34 cellular contexts compared by ENCODE assay signal in the genomic region with DNA sequence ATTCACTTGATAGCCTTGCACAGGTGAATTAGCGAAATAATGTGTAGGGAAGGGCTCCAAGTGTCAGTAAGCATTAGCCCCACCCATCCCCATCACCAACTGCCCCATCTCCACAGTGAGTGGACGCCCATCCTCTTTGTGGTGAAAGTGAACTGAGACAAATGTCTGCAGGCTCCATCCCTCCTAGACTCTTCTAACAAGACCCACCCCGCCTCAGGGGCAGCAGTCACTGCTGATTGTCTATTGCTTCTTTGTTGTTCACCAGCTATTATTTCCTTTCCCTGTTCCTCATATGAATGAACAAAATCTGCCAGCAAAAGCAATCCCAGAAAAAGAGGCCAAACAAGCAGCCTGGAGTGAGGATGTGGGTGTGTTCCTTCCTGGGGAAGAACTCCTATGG.
"Had no signal": no experiment of that assay in that cellular context is flagged by ENCODE, and none has a peak within 500 bp of the region (broad histone marks: within the 10 kb centered on the region; RNA-seq: fewer than 3 reads in every experiment).

No MANE protein-coding gene starts in this region.

- ATAC-seq: activated CD4-positive, alpha-beta T cell treated with anti-CD3 and anti-CD28 coated beads for 36 hours; activated CD4-positive, CD25-positive, alpha-beta regulatory T cell treated with anti-CD3 and anti-CD28 coated beads, Interleukin-2, amount 50 U/mL, for 24 hours; activated CD8-positive, alpha-beta memory T cell treated with anti-CD3 and anti-CD28 coated beads, Interleukin-2, amount 10 ng/mL, durations not matched to agents 7 days and 5 days; activated CD8-positive, alpha-beta T cell treated with anti-CD3 and anti-CD28 coated beads, Interleukin-2, amount 10 ng/mL, durations not matched to agents 7 days and 5 days; activated naive CD8-positive, alpha-beta T cell treated with anti-CD3 and anti-CD28 coated beads, Interleukin-2, amount 50 U/mL, for 24 hours had no signal

- H3K4me3 ChIP-seq: ascending aorta, cardiac muscle cell had no signal

- H3K27ac ChIP-seq: ascending aorta, cardiac muscle cell, VCaP had no signal

- H3K36me3 ChIP-seq: ascending aorta, cardiac muscle cell had no signal

- H3K27me3 ChIP-seq: ascending aorta, cardiac muscle cell had no signal

- H3K36me3 Mint-ChIP-seq: activated CD8-positive, alpha-beta memory T cell treated with anti-CD3 and anti-CD28 coated beads, Interleukin-2, amount 10 ng/mL, durations not matched to agents 7 days and 5 days; activated naive CD4-positive, alpha-beta T cell treated with anti-CD3 and anti-CD28 coated beads, Interleukin-2, amount 10 ng/mL, durations not matched to agents 7 days and 5 days; activated naive CD4-positive, alpha-beta T cell treated with anti-CD3 and anti-CD28 coated beads, Interleukin-2, amount 50 U/mL, for 24 hours; activated naive CD8-positive, alpha-beta T cell; activated naive CD8-positive, alpha-beta T cell treated with anti-CD3 and anti-CD28 coated beads, Interleukin-2, amount 10 ng/mL, durations not matched to agents 7 days and 5 days had no signal

- H3K9me3 Mint-ChIP-seq: activated CD4-positive, alpha-beta T cell treated with anti-CD3 and anti-CD28 coated beads, Interleukin-2, amount 10 ng/mL, durations not matched to agents 7 days and 5 days; activated naive CD4-positive, alpha-beta T cell treated with anti-CD3 and anti-CD28 coated beads, Interleukin-2, amount 10 ng/mL, durations not matched to agents 7 days and 5 days; activated naive CD4-positive, alpha-beta T cell treated with anti-CD3 and anti-CD28 coated beads, Interleukin-2, amount 50 U/mL, for 24 hours; activated naive CD8-positive, alpha-beta T cell treated with anti-CD3 and anti-CD28 coated beads, Interleukin-2, amount 10 ng/mL, durations not matched to agents 7 days and 5 days; activated naive CD8-positive, alpha-beta T cell treated with anti-CD3 and anti-CD28 coated beads, Interleukin-2, amount 50 U/mL, for 24 hours; activated T-cell treated with anti-CD3 and anti-CD28 coated beads, Interleukin-2, amount 50 U/mL, for 24 hours; activated T-helper 2 cell treated with anti-CD3 and anti-CD28 coated beads, Interferon-gamma antibody, Interleukin-2, Interleukin-4, amounts not matched to agents 10 μg/mL and 5 μg/mL and 100 μg/mL, durations not matched to agents 14 hours and 24 hours and 36 hours; T-helper 1 cell treated with Interleukin-12 subunit alpha and Interleukin-12 subunit beta and Interleukin-4 antibody, amounts not matched to agents 30 μg/mL and 1 μg/mL, for 36 hours; T-helper 2 cell treated with Interferon-gamma antibody and Interleukin-4, amounts not matched to agents 5 μg/mL and 100 μg/mL, for 36 hours had no signal

- DNase-seq: activated CD4-positive, alpha-beta memory T cell treated with anti-CD3 and anti-CD28 coated beads, Interleukin-2, amount 10 ng/mL, durations not matched to agents 7 days and 5 days; activated CD4-positive, alpha-beta T cell treated with anti-CD3 and anti-CD28 coated beads for 1 hour; activated CD4-positive, alpha-beta T cell treated with anti-CD3 and anti-CD28 coated beads for 36 hours; activated CD4-positive, alpha-beta T cell treated with anti-CD3 and anti-CD28 coated beads for 48 hours; activated CD4-positive, alpha-beta T cell treated with anti-CD3 and anti-CD28 coated beads, Interleukin-2, amount 10 ng/mL, durations not matched to agents 7 days and 5 days; activated CD4-positive, alpha-beta T cell treated with anti-CD3 and anti-CD28 coated beads, Interleukin-2, amount 50 U/mL, for 48 hours; activated CD8-positive, alpha-beta memory T cell treated with anti-CD3 and anti-CD28 coated beads for 24 hours; activated CD8-positive, alpha-beta memory T cell treated with anti-CD3 and anti-CD28 coated beads, Interleukin-2, amount 10 ng/mL, durations not matched to agents 7 days and 5 days; activated CD8-positive, alpha-beta memory T cell treated with anti-CD3 and anti-CD28 coated beads, Interleukin-2, amount 50 U/mL, for 48 hours; activated CD8-positive, alpha-beta T cell treated with anti-CD3 and anti-CD28 coated beads, Interleukin-2, amount 10 ng/mL, durations not matched to agents 7 days and 5 days; activated effector memory CD4-positive, alpha-beta T cell treated with Interleukin-2 at 50 U/mL for 16 hours; activated gamma-delta T cell; activated naive CD4-positive, alpha-beta T cell treated with anti-CD3 and anti-CD28 coated beads, Interleukin-2, amount 10 ng/mL, durations not matched to agents 7 days and 5 days; activated naive CD4-positive, alpha-beta T cell treated with Interleukin-2 at 50 U/mL for 16 hours; activated naive CD8-positive, alpha-beta T cell treated with anti-CD3 and anti-CD28 coated beads, Interleukin-2, amount 10 ng/mL, durations not matched to agents 7 days and 5 days; activated naive CD8-positive, alpha-beta T cell treated with anti-CD3 and anti-CD28 coated beads, Interleukin-2, amount 50 U/mL, for 24 hours; activated T-cell treated with anti-CD3 and anti-CD28 coated beads, Interleukin-2, amount 50 U/mL, for 24 hours; activated T-cell treated with anti-CD3 and anti-CD28 coated beads, Interleukin-2, amount 50 U/mL, for 48 hours; amygdala; anterior cingulate cortex; central memory CD4-positive, alpha-beta T cell; T-helper 1 cell; T-helper 2 cell; T-helper 9 cell had no signal

- H3K27me3 Mint-ChIP-seq: activated CD4-positive, alpha-beta memory T cell treated with anti-CD3 and anti-CD28 coated beads, Interleukin-2, amount 10 ng/mL, durations not matched to agents 7 days and 5 days; activated CD4-positive, alpha-beta T cell treated with anti-CD3 and anti-CD28 coated beads for 36 hours; activated CD4-positive, alpha-beta T cell treated with anti-CD3 and anti-CD28 coated beads, Interleukin-2, amount 10 ng/mL, durations not matched to agents 7 days and 5 days; activated CD8-positive, alpha-beta memory T cell treated with anti-CD3 and anti-CD28 coated beads, Interleukin-2, amount 10 ng/mL, durations not matched to agents 7 days and 5 days; activated naive CD4-positive, alpha-beta T cell treated with anti-CD3 and anti-CD28 coated beads, Interleukin-2, amount 10 ng/mL, durations not matched to agents 7 days and 5 days; activated naive CD8-positive, alpha-beta T cell; activated naive CD8-positive, alpha-beta T cell treated with anti-CD3 and anti-CD28 coated beads, Interleukin-2, amount 10 ng/mL, durations not matched to agents 7 days and 5 days; activated naive CD8-positive, alpha-beta T cell treated with anti-CD3 and anti-CD28 coated beads, Interleukin-2, amount 50 U/mL, for 24 hours; activated T-cell treated with anti-CD3 and anti-CD28 coated beads, Interleukin-2, amount 50 U/mL, for 24 hours; brain had no signal

- H3K4me3 Mint-ChIP-seq: activated CD4-positive, alpha-beta memory T cell treated with anti-CD3 and anti-CD28 coated beads, Interleukin-2, amount 10 ng/mL, durations not matched to agents 7 days and 5 days; activated CD4-positive, alpha-beta T cell treated with anti-CD3 and anti-CD28 coated beads for 36 hours; activated CD4-positive, alpha-beta T cell treated with anti-CD3 and anti-CD28 coated beads, Interleukin-2, amount 10 ng/mL, durations not matched to agents 7 days and 5 days; activated CD8-positive, alpha-beta memory T cell treated with anti-CD3 and anti-CD28 coated beads, Interleukin-2, amount 10 ng/mL, durations not matched to agents 7 days and 5 days; activated CD8-positive, alpha-beta T cell treated with anti-CD3 and anti-CD28 coated beads, Interleukin-2, amount 10 ng/mL, durations not matched to agents 7 days and 5 days; activated naive CD4-positive, alpha-beta T cell treated with anti-CD3 and anti-CD28 coated beads, Interleukin-2, amount 10 ng/mL, durations not matched to agents 7 days and 5 days; activated naive CD4-positive, alpha-beta T cell treated with anti-CD3 and anti-CD28 coated beads, Interleukin-2, amount 50 U/mL, for 24 hours; activated naive CD8-positive, alpha-beta T cell; activated naive CD8-positive, alpha-beta T cell treated with anti-CD3 and anti-CD28 coated beads, Interleukin-2, amount 10 ng/mL, durations not matched to agents 7 days and 5 days; activated naive CD8-positive, alpha-beta T cell treated with anti-CD3 and anti-CD28 coated beads, Interleukin-2, amount 50 U/mL, for 24 hours; activated T-cell treated with anti-CD3 and anti-CD28 coated beads, Interleukin-2, amount 50 U/mL, for 24 hours; brain; T-helper 1 cell treated with Interleukin-12 subunit alpha and Interleukin-12 subunit beta and Interleukin-4 antibody, amounts not matched to agents 30 μg/mL and 1 μg/mL, for 36 hours; T-helper 2 cell treated with Interferon-gamma antibody and Interleukin-4, amounts not matched to agents 5 μg/mL and 100 μg/mL, for 36 hours had no signal

- H3K4me1 ChIP-seq: ascending aorta had no signal

- H3K4me1 Mint-ChIP-seq: activated CD4-positive, alpha-beta memory T cell treated with anti-CD3 and anti-CD28 coated beads, Interleukin-2, amount 10 ng/mL, durations not matched to agents 7 days and 5 days; activated CD4-positive, alpha-beta T cell treated with anti-CD3 and anti-CD28 coated beads for 36 hours; activated CD4-positive, alpha-beta T cell treated with anti-CD3 and anti-CD28 coated beads, Interleukin-2, amount 10 ng/mL, durations not matched to agents 7 days and 5 days; activated CD8-positive, alpha-beta memory T cell treated with anti-CD3 and anti-CD28 coated beads, Interleukin-2, amount 10 ng/mL, durations not matched to agents 7 days and 5 days; activated naive CD4-positive, alpha-beta T cell treated with anti-CD3 and anti-CD28 coated beads, Interleukin-2, amount 10 ng/mL, durations not matched to agents 7 days and 5 days; activated naive CD4-positive, alpha-beta T cell treated with anti-CD3 and anti-CD28 coated beads, Interleukin-2, amount 50 U/mL, for 24 hours; activated naive CD8-positive, alpha-beta T cell treated with anti-CD3 and anti-CD28 coated beads, Interleukin-2, amount 10 ng/mL, durations not matched to agents 7 days and 5 days; activated naive CD8-positive, alpha-beta T cell treated with anti-CD3 and anti-CD28 coated beads, Interleukin-2, amount 50 U/mL, for 24 hours; brain had no signal

- H3K27ac Mint-ChIP-seq: activated CD4-positive, alpha-beta memory T cell treated with anti-CD3 and anti-CD28 coated beads, Interleukin-2, amount 10 ng/mL, durations not matched to agents 7 days and 5 days; activated CD4-positive, alpha-beta T cell treated with anti-CD3 and anti-CD28 coated beads for 36 hours; activated CD4-positive, alpha-beta T cell treated with anti-CD3 and anti-CD28 coated beads, Interleukin-2, amount 10 ng/mL, durations not matched to agents 7 days and 5 days; activated CD8-positive, alpha-beta memory T cell treated with anti-CD3 and anti-CD28 coated beads, Interleukin-2, amount 10 ng/mL, durations not matched to agents 7 days and 5 days; activated CD8-positive, alpha-beta T cell treated with anti-CD3 and anti-CD28 coated beads, Interleukin-2, amount 10 ng/mL, durations not matched to agents 7 days and 5 days; activated naive CD4-positive, alpha-beta T cell treated with anti-CD3 and anti-CD28 coated beads, Interleukin-2, amount 10 ng/mL, durations not matched to agents 7 days and 5 days; activated naive CD4-positive, alpha-beta T cell treated with anti-CD3 and anti-CD28 coated beads, Interleukin-2, amount 50 U/mL, for 24 hours; activated naive CD8-positive, alpha-beta T cell; activated naive CD8-positive, alpha-beta T cell treated with anti-CD3 and anti-CD28 coated beads, Interleukin-2, amount 10 ng/mL, durations not matched to agents 7 days and 5 days; activated naive CD8-positive, alpha-beta T cell treated with anti-CD3 and anti-CD28 coated beads, Interleukin-2, amount 50 U/mL, for 24 hours; activated T-cell treated with anti-CD3 and anti-CD28 coated beads, Interleukin-2, amount 50 U/mL, for 24 hours; activated T-helper 2 cell treated with anti-CD3 and anti-CD28 coated beads, Interferon-gamma antibody, Interleukin-2, Interleukin-4, amounts not matched to agents 10 μg/mL and 5 μg/mL and 100 μg/mL, durations not matched to agents 14 hours and 24 hours and 36 hours; brain; T-helper 1 cell treated with Interleukin-12 subunit alpha and Interleukin-12 subunit beta and Interleukin-4 antibody, amounts not matched to agents 30 μg/mL and 1 μg/mL, for 36 hours; T-helper 2 cell treated with Interferon-gamma antibody and Interleukin-4, amounts not matched to agents 5 μg/mL and 100 μg/mL, for 36 hours had no signal

- H3K9me3 ChIP-seq: ascending aorta had no signal
